Comparison of ENCODE assay signal across 21 cellular contexts in genomic region chr1:212097360-212097759, GRCh38.
A peak's percentile ranks its signal among the peaks of the same experiment; 100 is the strongest.
DNase-seq lines count a peak whose midpoint lies in the region; ATAC-seq, FAIRE-seq and TF ChIP-seq lines count a peak whose summit lies in the region.
"Had no signal": no experiment of that assay in that cellular context is flagged by ENCODE, and none has a peak within 500 bp of the region (broad histone marks: within the 10 kb centered on the region; RNA-seq: fewer than 3 reads in every experiment).

No MANE protein-coding gene starts in this region.

- no peaks in the 10 kb centered on the region for H3K27me3 Mint-ChIP-seq in CD4-positive, CD25-positive, alpha-beta regulatory T cell
- no peaks in the 10 kb centered on the region for H3K27me3 Mint-ChIP-seq in activated T-helper 1 cell treated with anti-CD3 and anti-CD28 coated beads, Interleukin-12 subunit alpha, Interleukin-12 subunit beta, Interleukin-2, Interleukin-4 antibody, amounts not matched to agents 30 ng/mL and 10 ng/mL and 1 ng/mL, durations not matched to agents 14 hours and 24 hours and 36 hours (ENCODE audit: insufficient read depth)
- H3K27me3 Mint-ChIP-seq in mesothelial cell of epicardium (ENCODE audit: low read depth): no peaks in the 10 kb centered on the region
- H3K27me3 Mint-ChIP-seq: B cell; CD4-positive, alpha-beta T cell; CD8-positive, alpha-beta memory T cell had no signal

- H3K9me3 Mint-ChIP-seq in CD4-positive, CD25-positive, alpha-beta regulatory T cell: peaks cover 2 to 27% (median 5%) of the 10 kb centered on the region in 7 donors
- H3K9me3 Mint-ChIP-seq in activated T-helper 1 cell treated with anti-CD3 and anti-CD28 coated beads, Interleukin-12 subunit alpha, Interleukin-12 subunit beta, Interleukin-2, Interleukin-4 antibody, amounts not matched to agents 30 ng/mL and 10 ng/mL and 1 ng/mL, durations not matched to agents 14 hours and 24 hours and 36 hours: peaks cover 23% of the 10 kb centered on the region
- H3K9me3 Mint-ChIP-seq in mesothelial cell of epicardium: peaks cover 30% of the 10 kb centered on the region

- H4K20me1 ChIP-seq in hepatocyte (ENCODE audit: insufficient read depth, poor library complexity, severe bottlenecking): no peaks in the 10 kb centered on the region

- peak overlapping the region in 2 of 3 donors; percentile 40 to 45 for H3K27ac Mint-ChIP-seq in CD4-positive, CD25-positive, alpha-beta regulatory T cell
- peak overlapping the region; percentile 18 for H3K27ac Mint-ChIP-seq in activated T-helper 1 cell treated with anti-CD3 and anti-CD28 coated beads, Interleukin-12 subunit alpha, Interleukin-12 subunit beta, Interleukin-2, Interleukin-4 antibody, amounts not matched to agents 30 ng/mL and 10 ng/mL and 1 ng/mL, durations not matched to agents 14 hours and 24 hours and 36 hours
- no peak overlapping the region for H3K27ac Mint-ChIP-seq in mesothelial cell of epicardium
- H3K27ac Mint-ChIP-seq: B cell; CD4-positive, alpha-beta T cell had no signal

- no peaks in the 10 kb centered on the region for H3K79me2 ChIP-seq in hepatocyte

- no peaks in the 10 kb centered on the region for H3K9me2 ChIP-seq in hepatocyte (replicated peaks; ENCODE audit: insufficient read depth)

- H3K4me1 ChIP-seq in CD4-positive, CD25-positive, alpha-beta regulatory T cell (ENCODE audit: control insufficient read depth, insufficient read depth, low read length, poor library complexity, severe bottlenecking): no peaks in the 10 kb centered on the region
- no peaks in the 10 kb centered on the region for H3K4me1 ChIP-seq in pancreas
- H3K4me1 ChIP-seq in hepatocyte (ENCODE audit: insufficient read depth): no peaks in the 10 kb centered on the region
- H3K4me1 ChIP-seq: BLaER1 had no signal

- H3K4me3 ChIP-seq in CD4-positive, CD25-positive, alpha-beta regulatory T cell (ENCODE audit: low read depth, low read length): no peak overlapping the region
- H3K4me3 ChIP-seq in pancreas (no peak overlapping the region), hepatocyte (no peak overlapping the region)
- H3K4me3 ChIP-seq: BLaER1, GM12878, GM23248 had no signal

- no peak overlapping the region for H2AFZ ChIP-seq in hepatocyte
- H2AFZ ChIP-seq: GM23248 had no signal

- FAIRE-seq in A204.1 (lab: Jason Lieb, UNC) (peak; percentile 14), pancreas (lab: Jason Lieb, UNC) (peak; percentile 67)
- FAIRE-seq: GM19239, H1 had no signal

- no peaks in the 10 kb centered on the region for H3K36me3 ChIP-seq in CD4-positive, CD25-positive, alpha-beta regulatory T cell (ENCODE audit: control insufficient read depth, insufficient read depth, low read length)
- H3K36me3 ChIP-seq in pancreas (no peaks in the 10 kb centered on the region), hepatocyte (replicated peaks; ENCODE audit: insufficient read depth, low read depth) (no peaks in the 10 kb centered on the region)

- H3K4me3 Mint-ChIP-seq in CD4-positive, CD25-positive, alpha-beta regulatory T cell: no peak overlapping the region
- no peak overlapping the region for H3K4me3 Mint-ChIP-seq in activated T-helper 1 cell treated with anti-CD3 and anti-CD28 coated beads, Interleukin-12 subunit alpha, Interleukin-12 subunit beta, Interleukin-2, Interleukin-4 antibody, amounts not matched to agents 30 ng/mL and 10 ng/mL and 1 ng/mL, durations not matched to agents 14 hours and 24 hours and 36 hours
- no peak overlapping the region for H3K4me3 Mint-ChIP-seq in mesothelial cell of epicardium
- H3K4me3 Mint-ChIP-seq: B cell; CD4-positive, alpha-beta T cell; CD8-positive, alpha-beta memory T cell had no signal

- no peaks in the 10 kb centered on the region for H3K27me3 ChIP-seq in CD4-positive, CD25-positive, alpha-beta regulatory T cell (ENCODE audit: control insufficient read depth, insufficient read depth, low read length)
- H3K27me3 ChIP-seq in pancreas: no peaks in the 10 kb centered on the region
- no peaks in the 10 kb centered on the region for H3K27me3 ChIP-seq in hepatocyte
- H3K27me3 ChIP-seq: BLaER1 had no signal

- intact Hi-C loops in activated T-helper 1 cell treated with anti-CD3 and anti-CD28 coated beads, Interleukin-12 subunit alpha, Interleukin-12 subunit beta, Interleukin-2, Interleukin-4 antibody, amounts not matched to agents 30 ng/mL and 10 ng/mL and 1 ng/mL, durations not matched to agents 14 hours and 24 hours and 36 hours (cut with micrococcal nuclease): no loop called here
- intact Hi-C loops in pancreas (cut with DNase I): no loop called here

- 91 to 95% methylated on average over 2 of the region's 2 CpGs for whole genome bisulfite sequencing in pancreas, 2 donors
- 94% methylated on average over 2 of the region's 2 CpGs for WGBS in hepatocyte (ENCODE audit: low lambda C conversion rate, missing lambda C conversion rate)

- no peak overlapping the region for H3K4me2 ChIP-seq in hepatocyte
- H3K4me2 ChIP-seq: BLaER1 had no signal

- no peak for DNase-seq in CD4-positive, CD25-positive, alpha-beta regulatory T cell
- no peak for DNase-seq in activated T-helper 1 cell treated with anti-CD3 and anti-CD28 coated beads, Interleukin-12 subunit alpha, Interleukin-12 subunit beta, Interleukin-2, Interleukin-4 antibody, amounts not matched to agents 30 ng/mL and 10 ng/mL and 1 ng/mL, durations not matched to agents 14 hours and 24 hours and 36 hours (ENCODE audit: low spot score)
- DNase-seq in pancreas (no peak), hepatocyte (ENCODE audit: low spot score) (no peak), mesothelial cell of epicardium (ENCODE audit: low spot score in 2 of 2, unreplicated experiment in 2 of 2) (no peak)
- DNase-seq: CD4-positive, alpha-beta T cell; CD8-positive, alpha-beta memory T cell; DMS 273 treated with DMSO at 0.1 percent for 48 hours; DMS79; EL; GDM1; GM23248; H7; HCEC 1CT had no signal

- no peak overlapping the region for H3K27ac ChIP-seq in CD4-positive, CD25-positive, alpha-beta regulatory T cell (ENCODE audit: insufficient read depth, low read length, poor library complexity, severe bottlenecking)
- H3K27ac ChIP-seq in pancreas (no peak overlapping the region), hepatocyte (no peak overlapping the region)
- H3K27ac ChIP-seq: BLaER1, C4-2B, GM23248 had no signal

- ATAC-seq in CD4-positive, CD25-positive, alpha-beta regulatory T cell (ENCODE audit: low read depth in 2 of 2): no peak
- no peak for ATAC-seq in pancreas
- ATAC-seq: GM12878 had no signal

- H3K36me3 Mint-ChIP-seq in CD4-positive, CD25-positive, alpha-beta regulatory T cell: peaks cover 12% of the 10 kb centered on the region
- H3K36me3 Mint-ChIP-seq in activated T-helper 1 cell treated with anti-CD3 and anti-CD28 coated beads, Interleukin-12 subunit alpha, Interleukin-12 subunit beta, Interleukin-2, Interleukin-4 antibody, amounts not matched to agents 30 ng/mL and 10 ng/mL and 1 ng/mL, durations not matched to agents 14 hours and 24 hours and 36 hours (ENCODE audit: low read depth): peaks cover 79% of the 10 kb centered on the region
- H3K36me3 Mint-ChIP-seq in mesothelial cell of epicardium: peaks cover 57% of the 10 kb centered on the region

- TF ChIP-seq CTCF in pancreas (IDR thresholded peaks at IDR 0.05) (no peak), hepatocyte (IDR thresholded peaks at IDR 0.05; ENCODE audit: poor library complexity) (no peak), mesothelial cell of epicardium (IDR thresholded peaks at IDR 0.05; ENCODE audit: unreplicated experiment) (no peak)

- H3K4me1 Mint-ChIP-seq in CD4-positive, CD25-positive, alpha-beta regulatory T cell: peaks cover 6 to 23% (median 15%) of the 10 kb centered on the region in 4 donors
- H3K4me1 Mint-ChIP-seq in activated T-helper 1 cell treated with anti-CD3 and anti-CD28 coated beads, Interleukin-12 subunit alpha, Interleukin-12 subunit beta, Interleukin-2, Interleukin-4 antibody, amounts not matched to agents 30 ng/mL and 10 ng/mL and 1 ng/mL, durations not matched to agents 14 hours and 24 hours and 36 hours (ENCODE audit: low read depth): peaks cover 47% of the 10 kb centered on the region
- H3K4me1 Mint-ChIP-seq in mesothelial cell of epicardium: no peaks in the 10 kb centered on the region
- H3K4me1 Mint-ChIP-seq: B cell had no signal

- H3K9me3 ChIP-seq in CD4-positive, CD25-positive, alpha-beta regulatory T cell (ENCODE audit: control insufficient read depth in 2 of 2, low read length in 2 of 2): peaks cover 0 to 15% of the 10 kb centered on the region in 2 experiments
- no peaks in the 10 kb centered on the region for H3K9me3 ChIP-seq in pancreas
- H3K9me3 ChIP-seq in hepatocyte (ENCODE audit: low read depth): no peaks in the 10 kb centered on the region
